8 cellular contexts compared by ENCODE assay signal in the genomic region with DNA sequence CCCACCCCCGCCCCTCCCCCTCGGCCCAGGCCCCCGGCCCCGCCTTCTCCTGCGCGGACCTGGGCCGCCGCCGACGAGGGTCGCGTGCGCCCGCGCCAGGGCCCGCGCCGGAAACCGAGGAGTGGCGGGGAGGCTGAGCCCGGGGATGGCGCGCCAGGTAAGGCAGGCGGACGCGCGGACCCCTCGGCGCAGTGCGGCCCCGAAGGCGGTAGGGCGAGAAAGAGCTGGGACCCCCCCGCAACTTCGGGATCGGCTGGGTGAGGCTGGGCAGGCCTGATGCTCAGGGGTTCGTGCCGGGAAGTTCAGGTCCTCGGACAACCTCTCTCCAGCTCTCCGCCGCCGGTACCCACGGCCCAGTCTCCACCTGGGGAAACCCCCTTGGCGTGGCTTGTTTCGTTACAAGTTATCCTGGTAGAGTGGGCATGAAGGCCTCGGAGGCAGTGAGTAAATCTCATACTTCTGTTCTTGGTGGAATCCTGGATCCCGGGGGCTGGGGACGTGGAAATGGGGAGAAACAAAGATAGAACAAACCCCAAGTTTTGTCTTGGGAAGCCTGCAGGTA. TPM values are rescaled to one million over a fixed set of nuclear protein-coding genes. Genes with fewer than 3 reads are reported as not detected.
DNase-seq lines count a peak whose midpoint lies in the region; ATAC-seq, FAIRE-seq and TF ChIP-seq lines count a peak whose summit lies in the region.

No MANE protein-coding gene starts in this region.

- no peak for TF ChIP-seq CTCF in AG04450 (IDR thresholded peaks at IDR 0.05; ENCODE audit: low read depth, low read length)
- no peak for TF ChIP-seq CTCF in astrocyte (IDR thresholded peaks at IDR 0.05; ENCODE audit: insufficient read depth, low read depth, low read length)
- no peak for TF ChIP-seq CTCF in right lobe of liver (IDR thresholded peaks at IDR 0.05)

- H3K9me3 ChIP-seq in AG04450 (ENCODE audit: control insufficient read depth, insufficient read depth, low read length): peaks cover 33% of the 10 kb centered on the region
- H3K9me3 ChIP-seq in Karpas-422 (ENCODE audit: low read length): peaks cover 6% of the 10 kb centered on the region; the same call in 1 of the 2 replicates
- H3K9me3 ChIP-seq in astrocyte (ENCODE audit: insufficient read depth, low read depth, low read length): no peaks in the 10 kb centered on the region
- peaks cover 0 to 7% (median 0%) of the 10 kb centered on the region in 4 donors for H3K9me3 ChIP-seq in right lobe of liver

- H3K4me2 ChIP-seq in Karpas-422 (ENCODE audit: low read depth, low read length, poor library complexity, severe bottlenecking) (peak overlapping the region; percentile 91), astrocyte (ENCODE audit: low read length) (peak overlapping the region; percentile 85)

- H3K36me3 ChIP-seq in Karpas-422 (ENCODE audit: insufficient read depth, low read length) (no peaks in the 10 kb centered on the region), astrocyte (ENCODE audit: insufficient read depth, low read length) (no peaks in the 10 kb centered on the region), right lobe of liver (no peaks in the 10 kb centered on the region)

- 32% methylated on average over 3 of the region's 48 CpGs for WGBS in right lobe of liver (ENCODE audit: insufficient coverage, low coverage, low lambda C conversion rate, missing lambda C conversion rate)

- H3K27ac Mint-ChIP-seq in astrocyte (ENCODE audit: unreplicated experiment): peak overlapping the region; percentile 69

- H3K4me3 ChIP-seq in AG04450 (ENCODE audit: low read depth, low read length) (peak overlapping the region; percentile 77), Karpas-422 (ENCODE audit: low read length) (peak overlapping the region; percentile 89), astrocyte (ENCODE audit: insufficient read depth, low read depth, low read length) (peak overlapping the region; percentile 69), right lobe of liver (peak overlapping the region; percentile 54 to 74 (median 54))

- POLR2A ChIA-PET in AG04450 (lab: Yijun Ruan, JAX): interaction anchor here (0.7 kb wide), 1 partner anchor 33 kb away, joined by 3 read pairs; no protein-coding TSS in a partner anchor

- intact Hi-C loops in right lobe of liver (cut with DNase I): no loop called here

- H3K4me1 ChIP-seq in Karpas-422 (ENCODE audit: low read length) (peaks cover 23% of the 10 kb centered on the region), astrocyte (ENCODE audit: insufficient read depth, low read length) (peaks cover 22% of the 10 kb centered on the region), right lobe of liver (peaks cover 0 to 10% (median 0%) of the 10 kb centered on the region in 4 donors)

- H3K36me3 Mint-ChIP-seq in astrocyte (ENCODE audit: low read depth, unreplicated experiment): peaks cover 13% of the 10 kb centered on the region

- DNase-seq in AG04450 (ENCODE audit: low read depth, low spot score): no peak
- no peak for DNase-seq in Karpas-422
- no peak for DNase-seq in astrocyte (ENCODE audit: low read depth)
- DNase-seq in right lobe of liver: peak in 1 of 3 donors; percentile 48
- DNase-seq in stimulated activated naive CD4-positive, alpha-beta T cell (lab: John Stamatoyannopoulos, UW): peak in 5 of 6 experiments; percentile 16 to 70 (median 53)
- no peak for DNase-seq in NCI-H1105 (lab: John Stamatoyannopoulos, UW)
- DNase-seq in AML-193 (lab: John Stamatoyannopoulos, UW): no peak

- H3K79me2 ChIP-seq in Karpas-422 (ENCODE audit: low read length) (peaks cover 40% of the 10 kb centered on the region), astrocyte (ENCODE audit: insufficient read depth, low read length) (peaks cover 27% of the 10 kb centered on the region)

- H3K4me1 Mint-ChIP-seq in astrocyte (ENCODE audit: low read depth, unreplicated experiment): peaks cover 20% of the 10 kb centered on the region

- TF ChIP-seq POLR2A in right lobe of liver (IDR thresholded peaks at IDR 0.05): no peak

- no peaks in the 10 kb centered on the region for H4K20me1 ChIP-seq in Karpas-422 (ENCODE audit: insufficient read depth, low read depth, low read length)
- H4K20me1 ChIP-seq in astrocyte (ENCODE audit: insufficient read depth, low read length): peaks cover 5% of the 10 kb centered on the region

- H3K27me3 ChIP-seq in AG04450 (ENCODE audit: control insufficient read depth, insufficient read depth, low read length): no peaks in the 10 kb centered on the region
- H3K27me3 ChIP-seq in Karpas-422 (ENCODE audit: low read length): no peaks in the 10 kb centered on the region
- H3K27me3 ChIP-seq in astrocyte (ENCODE audit: insufficient read depth, low read length): no peaks in the 10 kb centered on the region
- H3K27me3 ChIP-seq in right lobe of liver: no peaks in the 10 kb centered on the region

- peak overlapping the region; percentile 97 for H3K4me3 Mint-ChIP-seq in astrocyte (ENCODE audit: unreplicated experiment)

- H3K9me2 ChIP-seq in Karpas-422 (replicated peaks; ENCODE audit: insufficient read depth, low read length): no peaks in the 10 kb centered on the region

- FAIRE-seq in astrocyte (lab: Jason Lieb, UNC): no peak

- CTCF ChIA-PET in AG04450 (lab: Charles Lee): interaction anchor here (1.5 kb wide), 1 partner anchor 27 kb away, joined by 4 read pairs; no protein-coding TSS in a partner anchor

- H2AFZ ChIP-seq in Karpas-422 (ENCODE audit: low read length): peak overlapping the region; percentile 88; the same call in 1 of the 2 replicates
- H2AFZ ChIP-seq in astrocyte (ENCODE audit: low read depth, low read length): peak overlapping the region; percentile 86

- H3K27me3 Mint-ChIP-seq in astrocyte (ENCODE audit: low read depth, unreplicated experiment): no peaks in the 10 kb centered on the region

- peaks cover 17% of the 10 kb centered on the region for H3K9me3 Mint-ChIP-seq in astrocyte (ENCODE audit: unreplicated experiment)

- H3K9ac ChIP-seq in Karpas-422 (ENCODE audit: low read length) (peak overlapping the region; percentile 94), astrocyte (ENCODE audit: low read length) (peak overlapping the region; percentile 76)

- peak; percentile 12 for ATAC-seq in GM21423 (IDR thresholded peaks at IDR 0.05; ENCODE audit: unreplicated experiment)
- no peak for ATAC-seq in right lobe of liver

- no peak overlapping the region for H3K27ac ChIP-seq in AG04450 (ENCODE audit: low read depth, low read length)
- H3K27ac ChIP-seq in Karpas-422 (ENCODE audit: low read length): no peak overlapping the region; the same call in 1 of the 2 replicates
- H3K27ac ChIP-seq in astrocyte (ENCODE audit: low read depth, low read length): no peak overlapping the region
- peak overlapping the region in 1 of 3 donors; percentile 18 for H3K27ac ChIP-seq in right lobe of liver

RNA-seq across cellular contexts. Expression of a gene that starts 58.4 kb away (rescaled TPM):
- 0.14 and 0.32 TPM in 2 replicates for polyA plus RNA-seq in AG04450 (2011; rRNA removed)
- polyA minus RNA-seq in AG04450 (2011; rRNA and poly(A)+ RNA removed): 0.28 and 0.48 TPM in 2 replicates
- total RNA-seq in Karpas-422 (2014; rRNA removed; shearing (Covaris generic); ENCODE audit: low replicate concordance): 0.71 TPM in 1 of 2 replicates, not detected in the other
- total RNA-seq in astrocyte: 16.5 and 16.6 TPM in 2 replicates
- total RNA-seq in right lobe of liver: 10 to 100 TPM in 1 of 6 experiments, 1 to 10 TPM in 5; 3.6 to 14.6 (median 5.8) TPM

Comparison
In these comparisons a context has a peak if more than half of its experiments do, and no peak if none do; other contexts are left out.
1. DNase-seq: peak in stimulated activated naive CD4-positive, alpha-beta T cell (5 of 6); none in AG04450 (single experiment), Karpas-422 (single experiment), astrocyte (single experiment), NCI-H1105 (single experiment) and AML-193 (0 of 2).
2. Peak in every context shown above with its lines, with median percentiles within 50 percentile points of each other: H3K4me3 ChIP-seq.